ENCODE assay signal across 17 cellular contexts in the genomic region with DNA sequence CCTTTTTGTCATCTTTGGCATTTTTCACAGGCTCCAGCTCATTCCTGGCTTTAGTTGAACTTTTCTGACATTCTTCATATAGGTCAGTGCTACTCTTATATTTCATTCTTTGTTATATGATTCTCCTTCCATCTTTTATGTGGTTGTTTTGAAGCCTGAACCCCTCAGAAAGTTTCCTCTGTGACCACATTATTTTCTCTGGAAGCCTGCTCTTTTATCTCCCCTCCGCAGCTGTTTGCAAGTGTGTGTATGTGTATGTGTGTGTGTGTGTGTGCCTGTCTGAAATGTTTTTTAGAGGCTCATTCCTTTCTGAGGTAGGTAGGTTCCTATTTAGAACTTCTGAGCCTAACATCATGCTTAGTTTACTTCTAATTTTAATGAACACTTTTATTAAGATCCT. TPM values are rescaled to one million over a fixed set of nuclear protein-coding genes. Genes with fewer than 3 reads are reported as not detected.
"Had no signal": no experiment of that assay in that cellular context is flagged by ENCODE, and none has a peak within 500 bp of the region (broad histone marks: within the 10 kb centered on the region; RNA-seq: fewer than 3 reads in every experiment).

No MANE protein-coding gene starts in this region.

- H3K9me3 ChIP-seq: uterus had no signal

- H3K36me3 ChIP-seq: uterus had no signal

- DNase-seq: activated CD4-positive, alpha-beta T cell treated with anti-CD3 and anti-CD28 coated beads, Interleukin-2, amount 50 U/mL, for 4 hours; activated naive CD4-positive, alpha-beta T cell treated with anti-CD3 and anti-CD28 coated beads, Interleukin-2, amount 50 U/mL, for 16 hours; activated T-cell treated with anti-CD3 and anti-CD28 coated beads, Interleukin-2, amount 50 U/mL, for 1 hour; amniotic stem cell; effector CD8-positive, alpha-beta T cell; midbrain; naive thymus-derived CD4-positive, alpha-beta T cell; posterior cingulate gyrus; stimulated activated CD4-positive, alpha-beta T cell treated with anti-CD3 and anti-CD28 coated beads, Interleukin-4, amount 100 ng/mL, for 4 hours; stimulated activated naive CD8-positive, alpha-beta T cell treated with anti-CD3 and anti-CD28 coated beads, Interleukin-15, amount 100 ng/mL, for 72 hours; T-helper 2 cell; uterus had no signal

- H3K27me3 ChIP-seq: uterus had no signal

- FAIRE-seq: colon had no signal

- ATAC-seq: activated CD4-positive, CD25-positive, alpha-beta regulatory T cell treated with anti-CD3 and anti-CD28 coated beads, Interleukin-2, amount 50 U/mL, for 24 hours; naive thymus-derived CD4-positive, alpha-beta T cell; stimulated activated naive CD8-positive, alpha-beta T cell treated with anti-CD3 and anti-CD28 coated beads, Interleukin-15, amount 100 ng/mL, for 72 hours had no signal

- H3K4me3 ChIP-seq: lung, skin epidermis, uterus had no signal

- H3K4me1 ChIP-seq: uterus had no signal

- H3K27ac ChIP-seq: epithelial cell of prostate, skin epidermis, uterus had no signal

RNA-seq across cellular contexts. Expression of a gene that starts 47.6 kb away (rescaled TPM):
- total RNA-seq: naive thymus-derived CD4-positive, alpha-beta T cell had no signal
- polyA plus RNA-seq: naive thymus-derived CD4-positive, alpha-beta T cell had no signal
